In the genomic region with DNA sequence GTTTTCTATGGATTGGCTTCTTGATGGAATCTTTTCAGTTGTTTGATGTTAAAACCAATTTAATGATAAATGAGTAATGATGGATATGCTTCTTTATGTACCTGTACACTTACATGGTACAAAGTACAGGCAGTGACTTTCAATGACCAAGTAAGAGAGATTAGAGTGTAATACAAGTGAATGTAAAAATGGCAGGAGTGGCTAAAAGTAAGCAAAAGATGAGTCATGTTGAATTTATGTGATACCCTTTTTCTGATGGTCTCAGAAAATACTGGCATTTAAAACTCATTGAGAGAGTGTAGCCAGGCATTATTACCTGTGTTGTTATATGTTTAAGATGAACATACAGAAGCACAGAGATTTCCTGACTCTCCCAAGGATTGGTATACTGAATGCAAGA, we compare ENCODE assay signal across 16 cellular contexts.
DNase-seq lines count a peak whose midpoint lies in the region; ATAC-seq and TF ChIP-seq lines count a peak whose summit lies in the region.
"Had no signal": no experiment of that assay in that cellular context is flagged by ENCODE, and none has a peak within 500 bp of the region (broad histone marks: within the 10 kb centered on the region; RNA-seq: fewer than 3 reads in every experiment).

No MANE protein-coding gene starts in this region.

- ATAC-seq in GM21723 (IDR thresholded peaks at IDR 0.05; ENCODE audit: unreplicated experiment), result no peak
- ATAC-seq in HG03196 (IDR thresholded peaks at IDR 0.05; ENCODE audit: unreplicated experiment), result no peak

- H2AFZ ChIP-seq in fibroblast of lung (ENCODE audit: low read length), result no peak overlapping the region
- H2AFZ ChIP-seq: PC-9 had no signal

- H4K20me1 ChIP-seq in fibroblast of lung (ENCODE audit: control insufficient read depth, extremely low read depth, insufficient read depth, low read length), result no peaks in the 10 kb centered on the region

- peaks cover 7% of the 10 kb centered on the region for H3K4me1 ChIP-seq in fibroblast of lung (ENCODE audit: control insufficient read depth, extremely low read depth, insufficient read depth, low read length)

- DNase-seq in A172 (ENCODE audit: low spot score) (peak; percentile 37), EH (ENCODE audit: low read depth) (peak; percentile 23), M059J (ENCODE audit: low read depth) (peak; percentile 60), fibroblast of lung (ENCODE audit: low read depth in 2 of 2) (peak; percentile 21 to 47), NCI-H1048 (lab: John Stamatoyannopoulos, UW) (no peak), islet precursor cell (no peak)
- DNase-seq: MG63, NCI-H1092 treated with DMSO at 0.1 percent for 48 hours, NCI-H1694, NCI-H2107, NCI-H345, PC-9 had no signal

- H3K27ac ChIP-seq in fibroblast of lung (ENCODE audit: insufficient read depth, low read length), result no peak overlapping the region
- H3K27ac ChIP-seq: C4-2B, KMS-11, PC-9 had no signal

- no peak overlapping the region for H3K4me3 ChIP-seq in fibroblast of lung (replicated peaks in 1 of 4; ENCODE audit: control extremely low read depth in 1 of 4, insufficient read depth in 1 of 4, low read depth in 3 of 4, low read length in 4 of 4)
- H3K4me3 ChIP-seq: MG63, PC-9 had no signal

- no peak for TF ChIP-seq CTCF in fibroblast of lung (conservative IDR thresholded peaks at IDR 0.05 in 1 of 2, IDR thresholded peaks at IDR 0.05 in 1 of 2; ENCODE audit: low read depth in 1 of 2, low read length in 2 of 2)

- no peak overlapping the region for H3K9ac ChIP-seq in fibroblast of lung (ENCODE audit: insufficient read depth, low read length)
- H3K9ac ChIP-seq: KMS-11 had no signal

- no peaks in the 10 kb centered on the region for H3K9me3 ChIP-seq in fibroblast of lung (ENCODE audit: control insufficient read depth, insufficient read depth, low read depth, low read length)
- H3K9me3 ChIP-seq: MG63 had no signal

- no peaks in the 10 kb centered on the region for H3K27me3 ChIP-seq in fibroblast of lung (ENCODE audit: control insufficient read depth, insufficient read depth, low read length)
- H3K27me3 ChIP-seq: MG63 had no signal

- no peak overlapping the region for H3K4me2 ChIP-seq in fibroblast of lung (ENCODE audit: extremely low read depth, insufficient read depth, low read length)
- H3K4me2 ChIP-seq: KMS-11, PC-9 had no signal

- no peaks in the 10 kb centered on the region for H3K36me3 ChIP-seq in fibroblast of lung (ENCODE audit: control insufficient read depth, insufficient read depth, low read length)
- H3K36me3 ChIP-seq: MG63 had no signal

- H3K79me2 ChIP-seq in fibroblast of lung (ENCODE audit: control insufficient read depth, insufficient read depth, low read length), result no peaks in the 10 kb centered on the region

Comparison
In these comparisons a context has a peak if more than half of its experiments do, and no peak if none do; other contexts are left out.
1. DNase-seq: peak in A172 (single experiment), EH (single experiment), M059J (single experiment) and fibroblast of lung (2 of 2); none in NCI-H1048 (single experiment) and islet precursor cell (single experiment).